Comparison of ENCODE assay signal across 9 cellular contexts in the genomic region with DNA sequence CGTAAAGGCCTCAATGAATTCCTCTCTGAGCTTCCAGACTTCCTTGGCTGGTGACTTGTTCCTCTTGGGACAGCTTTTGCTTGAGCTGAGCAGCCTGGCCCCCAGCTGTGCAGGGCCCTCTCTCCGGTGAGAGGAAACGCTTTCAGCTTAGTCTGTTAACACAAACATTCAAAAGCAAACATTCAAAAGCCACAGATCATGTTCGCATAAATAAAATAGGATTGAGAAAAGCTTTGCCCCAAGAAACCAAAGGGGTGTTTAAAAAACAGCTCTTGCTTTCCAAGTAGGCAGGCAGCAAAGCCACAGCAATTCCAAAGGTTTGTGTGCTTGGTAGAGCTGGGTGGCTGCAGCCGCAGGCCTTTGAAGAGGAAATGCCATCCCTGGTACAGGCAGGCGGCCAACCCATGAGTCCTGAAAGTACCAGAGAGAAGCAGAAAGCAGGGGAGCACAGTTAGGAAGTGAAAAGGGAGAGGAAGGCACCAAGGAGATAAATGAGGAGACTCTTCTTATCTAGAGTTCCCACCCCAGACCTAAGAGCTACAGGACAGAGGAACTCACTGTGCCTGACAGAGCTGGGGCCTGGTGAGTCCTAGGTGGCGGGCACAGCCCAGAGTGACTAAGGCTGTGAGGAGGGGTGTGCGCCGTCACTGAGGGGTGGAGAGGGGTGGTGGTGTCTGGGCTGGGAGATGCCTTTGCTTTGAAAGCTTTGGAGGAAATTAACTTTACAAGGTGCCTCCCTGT. TPM values are rescaled to one million over a fixed set of nuclear protein-coding genes. Genes with fewer than 3 reads are reported as not detected.
DNase-seq lines count a peak whose midpoint lies in the region; ATAC-seq, FAIRE-seq and TF ChIP-seq lines count a peak whose summit lies in the region.
"Had no signal": no experiment of that assay in that cellular context is flagged by ENCODE, and none has a peak within 500 bp of the region (broad histone marks: within the 10 kb centered on the region; RNA-seq: fewer than 3 reads in every experiment).

No MANE protein-coding gene starts in this region.

- DNase-seq in Right ventricle myocardium inferior (ENCODE audit: missing footprints) (peak; percentile 72), cardiac septum (ENCODE audit: low spot score) (no peak), cardiac fibroblast (ENCODE audit: low read depth in 2 of 2) (peak; percentile 87 to 93), HepG2 (ENCODE audit: low spot score) (peak; percentile 82), GM10248 (ENCODE audit: extremely low spot score) (no peak), NCI-H526 treated with DMSO at 0.1 percent for 48 hours (lab: John Stamatoyannopoulos, UW) (no peak)

- WGBS in HepG2 (ENCODE audit: low lambda C conversion rate): 8% methylated on average over 9 of the region's 9 CpGs

- peak; percentile 52 for FAIRE-seq in HepG2 (lab: Jason Lieb, UNC)

- peak overlapping the region; percentile 83 for H3K4me2 ChIP-seq in HepG2 (ENCODE audit: low read depth, low read length)

- POLR2A ChIA-PET in HepG2 (lab: Yijun Ruan, JAX): interaction anchor here (0.8 to 3.5 kb wide), 17 partner anchors 9 to 1055 kb away, joined by 3 to 38 read pairs (median 6); a partner anchor contains a TSS
- POLR2A ChIA-PET in GM10248 (lab: Yijun Ruan, JAX): no interaction called here

- BruUV-seq in HepG2 (replicated peaks; lab: Mats Ljungman, UMichigan): TSS peak; percentile 58

- H4K20me1 ChIP-seq in HepG2 (ENCODE audit: insufficient read depth, low read length): no peaks in the 10 kb centered on the region

- CTCF ChIA-PET in HepG2 (lab: Yijun Ruan, JAX; ENCODE audit: low intra/inter-chr PET ratio, low total read pairs): no interaction called here
- CTCF ChIA-PET in GM10248 (lab: Yijun Ruan, JAX): interaction anchor here (1.1 to 2.1 kb wide), 3 partner anchors 19 to 46 kb away, joined by 3 to 5 read pairs (median 4); no protein-coding TSS in a partner anchor

- H3K36me3 ChIP-seq in HepG2 (replicated peaks in 1 of 2; ENCODE audit: control insufficient read depth in 1 of 2, insufficient read depth in 2 of 2, low read length in 2 of 2): no peaks in the 10 kb centered on the region

- intact Hi-C loops in Right ventricle myocardium inferior (cut with DNase I) (no loop called here), cardiac septum (cut with DNase I) (no loop called here), HepG2 (cut with micrococcal nuclease; ENCODE audit: unreplicated experiment) (loop anchor here (1.0 to 2.0 kb wide), 2 partner anchors 16 to 48 kb away; no protein-coding TSS in a partner anchor)

- H3K4me3 ChIP-seq in cardiac fibroblast (replicated peaks in 1 of 2; ENCODE audit: low read depth in 2 of 2, low read length in 2 of 2) (peak overlapping the region in 1 of 2 donors; percentile 13), HepG2 (replicated peaks in 1 of 3; ENCODE audit: insufficient read depth in 1 of 3, low read depth in 2 of 3, low read length in 3 of 3) (peak overlapping the region; percentile 48 to 62 (median 56))

- peak overlapping the region; percentile 82 for H3K9ac ChIP-seq in HepG2 (ENCODE audit: insufficient read depth, low read depth, low read length)

- H3K27ac ChIP-seq in HepG2 (ENCODE audit: extremely low read length, insufficient read depth, low read length): peak overlapping the region; percentile 91

- H2AFZ ChIP-seq in HepG2 (ENCODE audit: low read length): no peak overlapping the region

- H3K4me1 ChIP-seq in HepG2 (ENCODE audit: insufficient read depth, low read length): peaks cover 41% of the 10 kb centered on the region

- in situ Hi-C loops in HepG2 (cut with HindIII; ENCODE audit: extremely low pct_ligation_motif_present, low pct_unique_long_range_greater_than_20kb): no loop called here

- no peak for TF ChIP-seq RAD21 in HepG2 (CRISPR knock-in tag; IDR thresholded peaks at IDR 0.05)

- TF ChIP-seq EP300 in HepG2 (IDR thresholded peaks at IDR 0.05; ENCODE audit: low read depth in 2 of 2, low read length in 2 of 2): 0 out of 4 replicates have a peak, but pooled peaks of 1 of the 2 experiments have one; percentile 10
- no peak for TF ChIP-seq EP300 in HepG2 (CRISPR knock-in tag; IDR thresholded peaks at IDR 0.05; ENCODE audit: borderline replicate concordance)

- H3K79me2 ChIP-seq in HepG2 (ENCODE audit: insufficient read depth, low read length): no peaks in the 10 kb centered on the region

- TF ChIP-seq POLR2A in HepG2 (IDR thresholded peaks at IDR 0.05; ENCODE audit: insufficient read depth in 1 of 2, low read depth in 2 of 2, low read length in 2 of 2): peak; percentile 15 to 50; a peak in 2 of 4 replicates

- ATAC-seq in Right ventricle myocardium inferior (peak; percentile 79), HepG2 (peak; percentile 96), GM21447 (IDR thresholded peaks at IDR 0.05; ENCODE audit: unreplicated experiment) (no peak), GM19455 (IDR thresholded peaks at IDR 0.05; ENCODE audit: unreplicated experiment) (no peak)

- no peak for TF ChIP-seq CTCF in cardiac fibroblast (IDR thresholded peaks at IDR 0.05; ENCODE audit: low read depth, low read length)
- TF ChIP-seq CTCF in HepG2 (CRISPR knock-in tag; IDR thresholded peaks at IDR 0.05): no peak
- no peak for TF ChIP-seq CTCF in GM10248 (IDR thresholded peaks at IDR 0.05; ENCODE audit: control extremely low read depth, extremely low read depth, low read depth, missing control alignments)

- H3K9me3 ChIP-seq in HepG2 (ENCODE audit: low read length): no peaks in the 10 kb centered on the region

- H3K27me3 ChIP-seq in HepG2 (ENCODE audit: control insufficient read depth in 1 of 2, insufficient read depth in 2 of 2, low read length in 2 of 2): no peaks in the 10 kb centered on the region

TF ChIP-seq in HepG2, 621 proteins besides CTCF, POLR2A, EP300 and RAD21 (continues in another document):
- TF ChIP-seq RAD51 (IDR thresholded peaks at IDR 0.05; ENCODE audit: borderline replicate concordance) (no peak), SMAD3 (CRISPR knock-in tag; IDR thresholded peaks at IDR 0.05) (no peak)
- TF ChIP-seq, protein P1, sequence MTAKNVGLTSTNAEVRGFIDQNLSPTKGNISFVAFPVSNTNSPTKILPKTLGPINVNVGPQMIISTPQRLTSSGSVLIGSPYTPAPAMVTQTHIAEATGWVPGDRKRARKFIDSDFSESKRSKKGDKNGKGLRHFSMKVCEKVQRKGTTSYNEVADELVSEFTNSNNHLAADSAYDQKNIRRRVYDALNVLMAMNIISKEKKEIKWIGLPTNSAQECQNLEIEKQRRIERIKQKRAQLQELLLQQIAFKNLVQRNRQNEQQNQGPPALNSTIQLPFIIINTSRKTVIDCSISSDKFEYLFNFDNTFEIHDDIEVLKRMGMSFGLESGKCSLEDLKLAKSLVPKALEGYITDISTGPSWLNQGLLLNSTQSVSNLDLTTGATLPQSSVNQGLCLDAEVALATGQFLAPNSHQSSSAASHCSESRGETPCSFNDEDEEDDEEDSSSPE (CRISPR knock-in tag; IDR thresholded peaks at IDR 0.05): no peak
- TF ChIP-seq, protein P2, sequence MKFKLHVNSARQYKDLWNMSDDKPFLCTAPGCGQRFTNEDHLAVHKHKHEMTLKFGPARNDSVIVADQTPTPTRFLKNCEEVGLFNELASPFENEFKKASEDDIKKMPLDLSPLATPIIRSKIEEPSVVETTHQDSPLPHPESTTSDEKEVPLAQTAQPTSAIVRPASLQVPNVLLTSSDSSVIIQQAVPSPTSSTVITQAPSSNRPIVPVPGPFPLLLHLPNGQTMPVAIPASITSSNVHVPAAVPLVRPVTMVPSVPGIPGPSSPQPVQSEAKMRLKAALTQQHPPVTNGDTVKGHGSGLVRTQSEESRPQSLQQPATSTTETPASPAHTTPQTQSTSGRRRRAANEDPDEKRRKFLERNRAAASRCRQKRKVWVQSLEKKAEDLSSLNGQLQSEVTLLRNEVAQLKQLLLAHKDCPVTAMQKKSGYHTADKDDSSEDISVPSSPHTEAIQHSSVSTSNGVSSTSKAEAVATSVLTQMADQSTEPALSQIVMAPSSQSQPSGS (CRISPR knock-in tag; IDR thresholded peaks at IDR 0.05): 0 out of 2 replicates have a peak, but pooled peaks have one; percentile 3
- TF ChIP-seq, protein P3, sequence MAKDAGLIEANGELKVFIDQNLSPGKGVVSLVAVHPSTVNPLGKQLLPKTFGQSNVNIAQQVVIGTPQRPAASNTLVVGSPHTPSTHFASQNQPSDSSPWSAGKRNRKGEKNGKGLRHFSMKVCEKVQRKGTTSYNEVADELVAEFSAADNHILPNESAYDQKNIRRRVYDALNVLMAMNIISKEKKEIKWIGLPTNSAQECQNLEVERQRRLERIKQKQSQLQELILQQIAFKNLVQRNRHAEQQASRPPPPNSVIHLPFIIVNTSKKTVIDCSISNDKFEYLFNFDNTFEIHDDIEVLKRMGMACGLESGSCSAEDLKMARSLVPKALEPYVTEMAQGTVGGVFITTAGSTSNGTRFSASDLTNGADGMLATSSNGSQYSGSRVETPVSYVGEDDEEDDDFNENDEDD (CRISPR knock-in tag; IDR thresholded peaks at IDR 0.05; ENCODE audit: borderline replicate concordance): no peak

RNA-seq across cellular contexts. Expression of a gene that starts 48.4 kb away (rescaled TPM):
- total RNA-seq in Right ventricle myocardium inferior (31.1 TPM), cardiac septum (143 TPM), HepG2 (2016; rRNA removed; fragmentation: Illumina TruSeq; extraction: Trizol) (1.2 and 2.6 TPM in 2 replicates)
- 0.30 and 0.35 TPM in 2 replicates for total RNA-seq in HepG2 (2016; cell fraction: cytosol; rRNA removed; fragmentation: Illumina TruSeq; extraction: Trizol; ENCODE audit: low read depth)
- 1.3 and 2.6 TPM in 2 replicates for total RNA-seq in HepG2 (2016; cell fraction: insoluble cytoplasmic fraction; rRNA removed; fragmentation: Illumina TruSeq; extraction: Trizol)
- 0.96 and 1.2 TPM in 2 replicates for total RNA-seq in HepG2 (2016; cell fraction: membrane; rRNA removed; fragmentation: Illumina TruSeq; extraction: Trizol)
- 7.9 and 8.7 TPM in 2 replicates for total RNA-seq in HepG2 (2016; cell fraction: nucleus; rRNA removed; fragmentation: Illumina TruSeq; extraction: Trizol)
- polyA plus RNA-seq in HepG2 (2011; rRNA removed): 12.5 and 14.9 TPM in 2 replicates
- polyA plus RNA-seq in HepG2 (2011; cell fraction: cytosol; rRNA removed): 14.0 and 14.8 TPM in 2 replicates
- 39.7 and 43.2 TPM in 2 replicates for polyA plus RNA-seq in HepG2 (2011; cell fraction: nucleus; rRNA removed)
- polyA plus RNA-seq in HepG2 (2012): 12.9 and 24.7 TPM in 2 replicates
- polyA plus RNA-seq in HepG2 (2016; cell fraction: cytosol; fragmentation: Illumina TruSeq; extraction: Trizol; ENCODE audit: low read depth): 0.79 and 0.81 TPM in 2 replicates
- 2.6 and 3.5 TPM in 2 replicates for polyA plus RNA-seq in HepG2 (2016; cell fraction: insoluble cytoplasmic fraction; fragmentation: Illumina TruSeq; extraction: Trizol; ENCODE audit: low read depth)
- 1.3 and 2.1 TPM in 2 replicates for polyA plus RNA-seq in HepG2 (2016; cell fraction: membrane; fragmentation: Illumina TruSeq; extraction: Trizol; ENCODE audit: low read depth)
- 35.0 and 36.4 TPM in 2 replicates for polyA plus RNA-seq in HepG2 (2016; cell fraction: nucleus; fragmentation: Illumina TruSeq; extraction: Trizol; ENCODE audit: insufficient read depth, low read depth)
- 6.4 and 13.6 TPM in 2 replicates for polyA minus RNA-seq in HepG2 (2011; rRNA and poly(A)+ RNA removed; ENCODE audit: low replicate concordance)
- polyA minus RNA-seq in HepG2 (2011; cell fraction: cytosol; rRNA and poly(A)+ RNA removed): 13.9 and 16.1 TPM in 2 replicates
- polyA minus RNA-seq in HepG2 (2011; cell fraction: nucleus; rRNA and poly(A)+ RNA removed): 23.2 TPM in 2 replicates
- polyA plus RNA-seq: IgD-negative memory B cell had no signal

Comparison
In these comparisons a context has a peak if more than half of its experiments do, and no peak if none do; other contexts are left out.
1. DNase-seq: peak in Right ventricle myocardium inferior (single experiment), cardiac fibroblast (2 of 2) and HepG2 (single experiment); none in cardiac septum (single experiment), GM10248 (single experiment) and NCI-H526 treated with DMSO at 0.1 percent for 48 hours (single experiment).
2. ATAC-seq: peak in Right ventricle myocardium inferior (single experiment) and HepG2 (single experiment); none in GM21447 (single experiment) and GM19455 (single experiment).